In genomic region chr1:151898519-151898991, GRCh38 we compare ENCODE assay signal across 10 cellular contexts. TPM values are rescaled to one million over a fixed set of nuclear protein-coding genes. Genes with fewer than 3 reads are reported as not detected.
A peak's percentile ranks its signal among the peaks of the same experiment; 100 is the strongest.
DNase-seq lines count a peak whose midpoint lies in the region; ATAC-seq and TF ChIP-seq lines count a peak whose summit lies in the region.
"Had no signal": no experiment of that assay in that cellular context is flagged by ENCODE, and none has a peak within 500 bp of the region (broad histone marks: within the 10 kb centered on the region; RNA-seq: fewer than 3 reads in every experiment).

No MANE protein-coding gene starts in this region.

- DNase-seq in activated CD4-positive, CD25-positive, alpha-beta regulatory T cell treated with anti-CD3 and anti-CD28 coated beads, Interleukin-2, amount 50 U/mL, for 72 hours: peak; percentile 45
- DNase-seq in activated naive CD8-positive, alpha-beta T cell treated with anti-CD3 and anti-CD28 coated beads for 36 hours: peak; percentile 14
- DNase-seq in stimulated activated CD4-positive, alpha-beta T cell treated with anti-CD3 and anti-CD28 coated beads, Interleukin-4, amount 100 ng/mL, for 1 hour: peak; percentile 37
- DNase-seq in H7 (no peak), superior temporal gyrus (ENCODE audit: extremely low spot score) (no peak), uterus (no peak)

- H3K36me3 Mint-ChIP-seq in activated naive CD8-positive, alpha-beta T cell treated with anti-CD3 and anti-CD28 coated beads for 36 hours: peaks cover 76% of the 10 kb centered on the region

- TF ChIP-seq POLR2A in uterus (IDR thresholded peaks at IDR 0.05): no peak

- no peaks in the 10 kb centered on the region for H3K9me3 ChIP-seq in uterus

- TF ChIP-seq EP300 in Ishikawa (IDR thresholded peaks at IDR 0.05; ENCODE audit: borderline replicate concordance): no peak

- intact Hi-C loops in uterus (cut with DNase I; ENCODE audit: low total_unique reads): no loop called here

- no peak for ATAC-seq in HG02885 (IDR thresholded peaks at IDR 0.05; ENCODE audit: poor library complexity, unreplicated experiment)

- TF ChIP-seq RAD21 in Ishikawa (IDR thresholded peaks at IDR 0.05; ENCODE audit: low read depth): no peak

- H3K4me1 Mint-ChIP-seq in activated naive CD8-positive, alpha-beta T cell treated with anti-CD3 and anti-CD28 coated beads for 36 hours: peaks cover 49% of the 10 kb centered on the region

- peaks cover 29% of the 10 kb centered on the region for H3K9me3 Mint-ChIP-seq in activated naive CD8-positive, alpha-beta T cell treated with anti-CD3 and anti-CD28 coated beads for 36 hours

- H3K27me3 ChIP-seq in H7 (ENCODE audit: control insufficient read depth, insufficient read depth, low read length): no peaks in the 10 kb centered on the region
- H3K27me3 ChIP-seq in uterus: no peaks in the 10 kb centered on the region

- no peaks in the 10 kb centered on the region for H3K4me1 ChIP-seq in uterus

- peak overlapping the region; percentile 68 for H3K27ac Mint-ChIP-seq in activated naive CD8-positive, alpha-beta T cell treated with anti-CD3 and anti-CD28 coated beads for 36 hours

- H3K27me3 Mint-ChIP-seq in activated naive CD8-positive, alpha-beta T cell treated with anti-CD3 and anti-CD28 coated beads for 36 hours: no peaks in the 10 kb centered on the region

- no peak overlapping the region for H3K4me3 ChIP-seq in H7 (ENCODE audit: insufficient read depth, low read depth, low read length)
- H3K4me3 ChIP-seq in uterus: no peak overlapping the region

- TF ChIP-seq CTCF in uterus (IDR thresholded peaks at IDR 0.05): no peak

- no peak overlapping the region for H3K27ac ChIP-seq in uterus

- peaks cover 3% of the 10 kb centered on the region; the same call in 1 of the 2 replicates for H3K36me3 ChIP-seq in H7 (replicated peaks; ENCODE audit: control insufficient read depth, insufficient read depth, low read length)
- no peaks in the 10 kb centered on the region for H3K36me3 ChIP-seq in uterus

- H3K4me3 Mint-ChIP-seq in activated naive CD8-positive, alpha-beta T cell treated with anti-CD3 and anti-CD28 coated beads for 36 hours: peak overlapping the region; percentile 33

TF ChIP-seq in Ishikawa, 13 proteins besides CTCF, POLR2A, EP300 and RAD21:
- TF ChIP-seq ZBTB7A (IDR thresholded peaks at IDR 0.05; ENCODE audit: low read depth) (no peak), NFIC (IDR thresholded peaks at IDR 0.05) (0 out of 2 replicates have a peak, but pooled peaks have one; percentile 16)

RNA-seq across cellular contexts. Expression of gene THEM4, which starts 10.8 kb away (rescaled TPM):
- total RNA-seq in activated naive CD8-positive, alpha-beta T cell treated with anti-CD3 and anti-CD28 coated beads for 36 hours: 10 to 100 TPM; 32.9 to 34.2 TPM
- total RNA-seq in H7 (2014; rRNA removed; shearing (Covaris generic)): 21.4 and 22.6 TPM in 2 replicates
- 10 to 100 TPM; 11.5 to 56.4 (median 18.3) TPM for total RNA-seq in uterus

RNA-seq across cellular contexts. Expression of gene THEM5, which starts 45.0 kb away (rescaled TPM):
- total RNA-seq in activated naive CD8-positive, alpha-beta T cell treated with anti-CD3 and anti-CD28 coated beads for 36 hours: not detected
- not detected in 2 replicates for total RNA-seq in H7 (2014; rRNA removed; shearing (Covaris generic))
- total RNA-seq in uterus: not detected
- total RNA-seq: glomerular endothelial cell, SK-MEL-5 had no signal

RNA-seq across cellular contexts. Expression of gene C2CD4D, which starts 58.9 kb away (rescaled TPM):
- under 1 TPM; 0.68 to 0.76 TPM for total RNA-seq in activated naive CD8-positive, alpha-beta T cell treated with anti-CD3 and anti-CD28 coated beads for 36 hours
- 0.30 and 0.90 TPM in 2 replicates for total RNA-seq in H7 (2014; rRNA removed; shearing (Covaris generic))
- total RNA-seq in uterus: not detected
- total RNA-seq: glomerular endothelial cell had no signal

Comparison
In these comparisons a context has a peak if more than half of its experiments do, and no peak if none do; other contexts are left out.
1. DNase-seq: peak in activated CD4-positive, CD25-positive, alpha-beta regulatory T cell treated with anti-CD3 and anti-CD28 coated beads, Interleukin-2, amount 50 U/mL, for 72 hours (single experiment), activated naive CD8-positive, alpha-beta T cell treated with anti-CD3 and anti-CD28 coated beads for 36 hours (single experiment) and stimulated activated CD4-positive, alpha-beta T cell treated with anti-CD3 and anti-CD28 coated beads, Interleukin-4, amount 100 ng/mL, for 1 hour (single experiment); none in H7 (single experiment), superior temporal gyrus (single experiment) and uterus (0 of 2).